In genomic region chr5:120717381-120717780, GRCh38 we compare ENCODE assay signal across 8 cellular contexts.
"Had no signal": no experiment of that assay in that cellular context is flagged by ENCODE, and none has a peak within 500 bp of the region (broad histone marks: within the 10 kb centered on the region; RNA-seq: fewer than 3 reads in every experiment).

No MANE protein-coding gene starts in this region.

- H3K4me3 ChIP-seq: GM12878 had no signal

- ATAC-seq: GM12878 had no signal

- DNase-seq: GDM1, GF-D8 had no signal

- FAIRE-seq: G401.6, GM12878, GM12891, GM12892, GM18507, GM19239 had no signal
